Comparison of ENCODE assay signal across 21 cellular contexts in genomic region chr2:106280653-106281202, GRCh38.
"Had no signal": no experiment of that assay in that cellular context is flagged by ENCODE, and none has a peak within 500 bp of the region (broad histone marks: within the 10 kb centered on the region; RNA-seq: fewer than 3 reads in every experiment).

No MANE protein-coding gene starts in this region.

- H3K36me3 Mint-ChIP-seq: natural killer cell had no signal

- H3K9me3 Mint-ChIP-seq: activated T-helper 2 cell treated with anti-CD3 and anti-CD28 coated beads, Interferon-gamma antibody, Interleukin-2, Interleukin-4, amounts not matched to agents 10 μg/mL and 5 μg/mL and 100 μg/mL, durations not matched to agents 14 hours and 24 hours and 36 hours; effector memory CD8-positive, alpha-beta T cell; natural killer cell had no signal

- H3K9me3 ChIP-seq: colonic mucosa, gastroesophageal sphincter, heart right ventricle, thoracic aorta had no signal

- H3K4me3 ChIP-seq: colonic mucosa, dorsolateral prefrontal cortex, gastroesophageal sphincter, heart right ventricle, thoracic aorta had no signal

- H3K4me1 ChIP-seq: colonic mucosa, gastroesophageal sphincter had no signal

- ATAC-seq: effector memory CD8-positive, alpha-beta T cell; gastroesophageal sphincter; heart right ventricle; left lobe of liver; natural killer cell had no signal

- H3K27ac Mint-ChIP-seq: activated T-helper 2 cell treated with anti-CD3 and anti-CD28 coated beads, Interferon-gamma antibody, Interleukin-2, Interleukin-4, amounts not matched to agents 10 μg/mL and 5 μg/mL and 100 μg/mL, durations not matched to agents 14 hours and 24 hours and 36 hours; effector memory CD8-positive, alpha-beta T cell; natural killer cell had no signal

- H3K27me3 Mint-ChIP-seq: progenitor cell of endocrine pancreas had no signal

- DNase-seq: activated CD4-positive, CD25-positive, alpha-beta regulatory T cell treated with anti-CD3 and anti-CD28 coated beads, Interleukin-2, amount 50 U/mL, for 72 hours; activated naive CD4-positive, alpha-beta T cell treated with Interleukin-2 at 50 U/mL for 16 hours; activated T-cell treated with anti-CD3 and anti-CD28 coated beads, Interleukin-2, amount 50 U/mL, for 1 hour; colonic mucosa; dorsolateral prefrontal cortex; effector memory CD8-positive, alpha-beta T cell; heart right ventricle; kidney; midbrain; natural killer cell; retina; stimulated activated CD4-positive, alpha-beta T cell treated with anti-CD3 and anti-CD28 coated beads, Interleukin-2, amount 100 ng/mL, for 48 hours; stimulated activated CD8-positive, alpha-beta memory T cell treated with anti-CD3 and anti-CD28 coated beads, Interleukin-4, amount 100 ng/mL, for 48 hours; stimulated activated naive CD4-positive, alpha-beta T cell; T-helper 1 cell; WERI-Rb-1 had no signal

- H3K27ac ChIP-seq: colonic mucosa, dorsolateral prefrontal cortex, gastroesophageal sphincter, heart right ventricle, thoracic aorta, WERI-Rb-1 had no signal

- H3K4me3 Mint-ChIP-seq: effector memory CD8-positive, alpha-beta T cell; natural killer cell had no signal

- H3K36me3 ChIP-seq: colonic mucosa, gastroesophageal sphincter, heart right ventricle, thoracic aorta, WERI-Rb-1 had no signal

- H3K27me3 ChIP-seq: colonic mucosa had no signal
